27 cellular contexts compared by ENCODE assay signal in genomic region chr12:76109879-76110278, GRCh38.
"Had no signal": no experiment of that assay in that cellular context is flagged by ENCODE, and none has a peak within 500 bp of the region (broad histone marks: within the 10 kb centered on the region; RNA-seq: fewer than 3 reads in every experiment).

No MANE protein-coding gene starts in this region.

- DNase-seq: activated CD4-positive, alpha-beta T cell treated with anti-CD3 and anti-CD28 coated beads for 48 hours; activated CD4-positive, alpha-beta T cell treated with anti-CD3 and anti-CD28 coated beads, Interleukin-2, amount 50 U/mL, for 4 hours; activated CD4-positive, CD25-positive, alpha-beta regulatory T cell treated with anti-CD3 and anti-CD28 coated beads, Interleukin-2, amount 50 U/mL, for 72 hours; activated CD8-positive, alpha-beta memory T cell treated with anti-CD3 and anti-CD28 coated beads, Interleukin-2, amount 50 U/mL, for 48 hours; activated CD8-positive, alpha-beta T cell treated with anti-CD3 and anti-CD28 coated beads, Interleukin-2, amount 10 ng/mL, durations not matched to agents 7 days and 5 days; activated effector memory CD4-positive, alpha-beta T cell treated with Interleukin-2 at 50 U/mL for 16 hours; activated naive CD4-positive, alpha-beta T cell; activated T-cell treated with anti-CD3 and anti-CD28 coated beads, Interleukin-2, amount 50 U/mL, for 24 hours; amniotic stem cell; body of pancreas; MM.1S; NCI-H1105; NCI-H1436; NCI-H1694 treated with DMSO at 0.1 percent for 48 hours; NCI-H2029 treated with DMSO at 0.1 percent for 48 hours; NCI-H345; NCI-H510A; NCI-H526 treated with DMSO at 0.1 percent for 48 hours; NCI-H82; PC-3; SHP77 had no signal

- H3K27ac Mint-ChIP-seq: activated CD8-positive, alpha-beta T cell treated with anti-CD3 and anti-CD28 coated beads, Interleukin-2, amount 10 ng/mL, durations not matched to agents 7 days and 5 days; activated naive CD4-positive, alpha-beta T cell treated with anti-CD3 and anti-CD28 coated beads, Interleukin-2, amount 50 U/mL, for 24 hours; activated T-cell treated with anti-CD3 and anti-CD28 coated beads, Interleukin-2, amount 50 U/mL, for 24 hours; activated T-helper 1 cell treated with anti-CD3 and anti-CD28 coated beads, Interleukin-12 subunit alpha, Interleukin-12 subunit beta, Interleukin-2, Interleukin-4 antibody, amounts not matched to agents 30 ng/mL and 10 ng/mL and 1 ng/mL, durations not matched to agents 14 hours and 24 hours and 36 hours; T-helper 1 cell treated with Interleukin-12 subunit alpha and Interleukin-12 subunit beta and Interleukin-4 antibody, amounts not matched to agents 30 μg/mL and 1 μg/mL, for 36 hours; WTC11 had no signal

- H3K9me3 ChIP-seq: ascending aorta, body of pancreas had no signal

- H3K4me1 Mint-ChIP-seq: activated naive CD4-positive, alpha-beta T cell treated with anti-CD3 and anti-CD28 coated beads, Interleukin-2, amount 50 U/mL, for 24 hours had no signal

- H3K36me3 ChIP-seq: ascending aorta had no signal

- ATAC-seq: activated CD8-positive, alpha-beta T cell treated with anti-CD3 and anti-CD28 coated beads, Interleukin-2, amount 10 ng/mL, durations not matched to agents 7 days and 5 days; body of pancreas; PC-3; WTC11 had no signal

- H3K27ac ChIP-seq: ascending aorta, body of pancreas had no signal

- H3K27me3 Mint-ChIP-seq: activated naive CD4-positive, alpha-beta T cell treated with anti-CD3 and anti-CD28 coated beads, Interleukin-2, amount 50 U/mL, for 24 hours had no signal

- H3K36me3 Mint-ChIP-seq: activated naive CD4-positive, alpha-beta T cell treated with anti-CD3 and anti-CD28 coated beads, Interleukin-2, amount 50 U/mL, for 24 hours; IgD-negative memory B cell; WTC11 had no signal

- H3K27me3 ChIP-seq: ascending aorta, body of pancreas had no signal

- H3K4me3 ChIP-seq: ascending aorta, body of pancreas had no signal

- H3K4me3 Mint-ChIP-seq: activated CD8-positive, alpha-beta T cell treated with anti-CD3 and anti-CD28 coated beads, Interleukin-2, amount 10 ng/mL, durations not matched to agents 7 days and 5 days; activated naive CD4-positive, alpha-beta T cell treated with anti-CD3 and anti-CD28 coated beads, Interleukin-2, amount 50 U/mL, for 24 hours; activated T-cell treated with anti-CD3 and anti-CD28 coated beads, Interleukin-2, amount 50 U/mL, for 24 hours; activated T-helper 1 cell treated with anti-CD3 and anti-CD28 coated beads, Interleukin-12 subunit alpha, Interleukin-12 subunit beta, Interleukin-2, Interleukin-4 antibody, amounts not matched to agents 30 ng/mL and 10 ng/mL and 1 ng/mL, durations not matched to agents 14 hours and 24 hours and 36 hours; IgD-negative memory B cell; T-helper 1 cell treated with Interleukin-12 subunit alpha and Interleukin-12 subunit beta and Interleukin-4 antibody, amounts not matched to agents 30 μg/mL and 1 μg/mL, for 36 hours; WTC11 had no signal

- H3K4me1 ChIP-seq: ascending aorta, body of pancreas had no signal

- H3K9me3 Mint-ChIP-seq: activated naive CD4-positive, alpha-beta T cell treated with anti-CD3 and anti-CD28 coated beads, Interleukin-2, amount 50 U/mL, for 24 hours; activated T-cell treated with anti-CD3 and anti-CD28 coated beads, Interleukin-2, amount 50 U/mL, for 24 hours; activated T-helper 1 cell treated with anti-CD3 and anti-CD28 coated beads, Interleukin-12 subunit alpha, Interleukin-12 subunit beta, Interleukin-2, Interleukin-4 antibody, amounts not matched to agents 30 ng/mL and 10 ng/mL and 1 ng/mL, durations not matched to agents 14 hours and 24 hours and 36 hours; T-helper 1 cell treated with Interleukin-12 subunit alpha and Interleukin-12 subunit beta and Interleukin-4 antibody, amounts not matched to agents 30 μg/mL and 1 μg/mL, for 36 hours; WTC11 had no signal
